1 cellular context compared by ENCODE assay signal in the genomic region with DNA sequence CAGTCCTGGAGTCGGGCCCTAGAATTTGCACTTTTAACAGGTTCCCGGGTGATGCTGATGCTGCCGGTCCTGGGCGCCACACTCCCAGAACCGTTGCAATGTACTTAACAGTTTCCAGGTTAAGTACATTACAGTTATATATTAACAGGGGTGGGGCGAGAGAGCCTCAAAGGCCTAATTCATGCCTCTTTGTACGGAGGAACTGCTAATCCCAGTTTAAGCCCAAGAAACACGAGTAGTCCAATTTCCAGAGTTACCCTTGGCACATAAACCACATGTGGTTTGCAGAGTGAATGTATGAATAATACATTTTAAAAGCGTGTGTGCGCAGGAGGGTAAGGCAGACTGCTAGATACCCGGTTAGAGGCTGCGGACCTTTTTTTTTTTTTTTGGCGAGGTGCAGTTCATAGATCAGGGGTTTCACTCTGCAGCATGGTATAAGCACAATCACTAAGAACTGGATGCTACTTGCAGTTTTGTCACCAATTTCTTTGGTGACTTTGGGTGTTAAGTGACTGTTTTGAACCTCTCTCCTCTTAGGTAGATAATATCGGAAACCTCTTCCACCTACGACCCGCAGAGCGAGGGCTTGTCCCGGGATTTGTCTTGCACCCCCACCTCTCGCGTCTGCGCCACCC.
TF ChIP-seq lines count a peak whose summit lies in the region.

No MANE protein-coding gene starts in this region.

TF ChIP-seq in HepG2, 621 proteins besides CTCF, POLR2A, EP300 and RAD21 (continued from another document and continues in another):
- TF ChIP-seq HOXA9 (CRISPR knock-in tag; IDR thresholded peaks at IDR 0.05; ENCODE audit: borderline replicate concordance), result no peak
- TF ChIP-seq ZNF343 (CRISPR knock-in tag; IDR thresholded peaks at IDR 0.05), result no peak
- 0 out of 2 replicates have a peak, but pooled peaks have one; percentile 15 for TF ChIP-seq MIXL1 (CRISPR knock-in tag; IDR thresholded peaks at IDR 0.05)
- TF ChIP-seq, protein P1, sequence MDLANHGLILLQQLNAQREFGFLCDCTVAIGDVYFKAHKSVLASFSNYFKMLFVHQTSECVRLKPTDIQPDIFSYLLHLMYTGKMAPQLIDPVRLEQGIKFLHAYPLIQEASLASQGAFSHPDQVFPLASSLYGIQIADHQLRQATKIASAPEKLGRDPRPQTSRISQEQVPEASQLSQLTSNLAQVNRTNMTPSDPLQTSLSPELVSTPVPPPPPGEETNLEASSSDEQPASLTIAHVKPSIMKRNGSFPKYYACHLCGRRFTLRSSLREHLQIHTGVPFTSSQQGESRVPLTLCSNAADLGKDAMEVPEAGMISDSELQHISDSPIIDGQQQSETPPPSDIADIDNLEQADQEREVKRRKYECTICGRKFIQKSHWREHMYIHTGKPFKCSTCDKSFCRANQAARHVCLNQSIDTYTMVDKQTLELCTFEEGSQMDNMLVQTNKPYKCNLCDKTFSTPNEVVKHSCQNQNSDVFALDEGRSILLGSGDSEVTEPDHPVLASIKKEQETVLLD (CRISPR knock-in tag; IDR thresholded peaks at IDR 0.05; ENCODE audit: low read depth), result no peak
- no peak for TF ChIP-seq PTBP1 (IDR thresholded peaks at IDR 0.05; ENCODE audit: low read depth, low read length, poor library complexity, severe bottlenecking)
- no peak for TF ChIP-seq ATF7 (IDR thresholded peaks at IDR 0.05)
- no peak for TF ChIP-seq ATF7 (CRISPR knock-in tag; IDR thresholded peaks at IDR 0.05)
- no peak; the same call in 1 of the 2 replicates for TF ChIP-seq ZNF589 (CRISPR knock-in tag; conservative IDR thresholded peaks at IDR 0.05)
- no peak for TF ChIP-seq KLF6 (CRISPR knock-in tag; IDR thresholded peaks at IDR 0.05)
- no peak for TF ChIP-seq ZFAT (CRISPR knock-in tag; conservative IDR thresholded peaks at IDR 0.05)
- no peak for TF ChIP-seq ZSCAN9 (CRISPR knock-in tag; IDR thresholded peaks at IDR 0.05; ENCODE audit: borderline replicate concordance)
- no peak for TF ChIP-seq ESRRA (CRISPR knock-in tag; IDR thresholded peaks at IDR 0.05; ENCODE audit: low read depth)
- TF ChIP-seq RBAK (CRISPR knock-in tag; IDR thresholded peaks at IDR 0.05), result no peak
- TF ChIP-seq ZNF260 (CRISPR knock-in tag; IDR thresholded peaks at IDR 0.05; ENCODE audit: borderline replicate concordance, low read depth), result no peak
- no peak for TF ChIP-seq PRPF4 (IDR thresholded peaks at IDR 0.05; ENCODE audit: low read depth, low read length, poor library complexity, severe bottlenecking)
- peak; percentile 38 for TF ChIP-seq RBM22 (optimal IDR thresholded peaks at IDR 0.05; ENCODE audit: low read length)
- no peak for TF ChIP-seq ZNF605 (CRISPR knock-in tag; IDR thresholded peaks at IDR 0.05)
- TF ChIP-seq NFE2 (CRISPR knock-in tag; IDR thresholded peaks at IDR 0.05), result no peak
- no peak for TF ChIP-seq PPARG (CRISPR knock-in tag; conservative IDR thresholded peaks at IDR 0.05)
- no peak for TF ChIP-seq FOXK2 (IDR thresholded peaks at IDR 0.05)
- no peak for TF ChIP-seq ZNF777 (CRISPR knock-in tag; IDR thresholded peaks at IDR 0.05)
- no peak for TF ChIP-seq MEIS2 (CRISPR knock-in tag; IDR thresholded peaks at IDR 0.05)
- no peak for TF ChIP-seq CBX2 (IDR thresholded peaks at IDR 0.05; ENCODE audit: low read depth, low read length)
- TF ChIP-seq CBX2 (CRISPR knock-in tag; IDR thresholded peaks at IDR 0.05; ENCODE audit: low read depth), result no peak
- peak; percentile 46; the same call in 1 of the 2 replicates for TF ChIP-seq POLR2G (IDR thresholded peaks at IDR 0.05; ENCODE audit: low read depth, low read length)
- TF ChIP-seq PHB2 (IDR thresholded peaks at IDR 0.05; ENCODE audit: partially characterized antibody), result no peak
- no peak for TF ChIP-seq ZNF251 (CRISPR knock-in tag; IDR thresholded peaks at IDR 0.05)
- TF ChIP-seq, protein P2, sequence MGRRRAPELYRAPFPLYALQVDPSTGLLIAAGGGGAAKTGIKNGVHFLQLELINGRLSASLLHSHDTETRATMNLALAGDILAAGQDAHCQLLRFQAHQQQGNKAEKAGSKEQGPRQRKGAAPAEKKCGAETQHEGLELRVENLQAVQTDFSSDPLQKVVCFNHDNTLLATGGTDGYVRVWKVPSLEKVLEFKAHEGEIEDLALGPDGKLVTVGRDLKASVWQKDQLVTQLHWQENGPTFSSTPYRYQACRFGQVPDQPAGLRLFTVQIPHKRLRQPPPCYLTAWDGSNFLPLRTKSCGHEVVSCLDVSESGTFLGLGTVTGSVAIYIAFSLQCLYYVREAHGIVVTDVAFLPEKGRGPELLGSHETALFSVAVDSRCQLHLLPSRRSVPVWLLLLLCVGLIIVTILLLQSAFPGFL (CRISPR knock-in tag; IDR thresholded peaks at IDR 0.05), result no peak
- TF ChIP-seq ZNF496 (CRISPR knock-in tag; IDR thresholded peaks at IDR 0.05; ENCODE audit: insufficient replicate concordance), result no peak
- 0 out of 2 replicates have a peak, but pooled peaks have one; percentile 10 for TF ChIP-seq ZFP90 (CRISPR knock-in tag; IDR thresholded peaks at IDR 0.05; ENCODE audit: borderline replicate concordance)
- TF ChIP-seq CREB1 (IDR thresholded peaks at IDR 0.05), result no peak
- 0 out of 2 replicates have a peak, but pooled peaks have one; percentile 16 for TF ChIP-seq CREB1 (CRISPR knock-in tag; IDR thresholded peaks at IDR 0.05)
- 0 out of 2 replicates have a peak, but pooled peaks have one; percentile 2 for TF ChIP-seq ZNF766 (CRISPR knock-in tag; IDR thresholded peaks at IDR 0.05; ENCODE audit: borderline replicate concordance)
- TF ChIP-seq EED (CRISPR knock-in tag; IDR thresholded peaks at IDR 0.05), result no peak
- TF ChIP-seq, protein P3, sequence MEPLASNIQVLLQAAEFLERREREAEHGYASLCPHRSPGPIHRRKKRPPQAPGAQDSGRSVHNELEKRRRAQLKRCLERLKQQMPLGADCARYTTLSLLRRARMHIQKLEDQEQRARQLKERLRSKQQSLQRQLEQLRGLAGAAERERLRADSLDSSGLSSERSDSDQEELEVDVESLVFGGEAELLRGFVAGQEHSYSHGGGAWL (CRISPR knock-in tag; IDR thresholded peaks at IDR 0.05), result no peak; the same call in 1 of the 2 replicates
- no peak for TF ChIP-seq ZNF253 (CRISPR knock-in tag; IDR thresholded peaks at IDR 0.05; ENCODE audit: borderline replicate concordance)
- no peak for TF ChIP-seq SIX1 (CRISPR knock-in tag; IDR thresholded peaks at IDR 0.05; ENCODE audit: borderline replicate concordance)
- 0 out of 2 replicates have a peak, but pooled peaks have one; percentile 5 for TF ChIP-seq THYN1 (CRISPR knock-in tag; IDR thresholded peaks at IDR 0.05; ENCODE audit: borderline replicate concordance, low read depth)
- no peak for TF ChIP-seq FOXO1 (CRISPR knock-in tag; IDR thresholded peaks at IDR 0.05)
- TF ChIP-seq CBX1 (IDR thresholded peaks at IDR 0.05; ENCODE audit: low read depth), result no peak
- no peak for TF ChIP-seq SATB2 (CRISPR knock-in tag; IDR thresholded peaks at IDR 0.05)
- no peak; the same call in 1 of the 2 replicates for TF ChIP-seq SOX5 (CRISPR knock-in tag; IDR thresholded peaks at IDR 0.05; ENCODE audit: borderline replicate concordance)
- TF ChIP-seq, protein P4, sequence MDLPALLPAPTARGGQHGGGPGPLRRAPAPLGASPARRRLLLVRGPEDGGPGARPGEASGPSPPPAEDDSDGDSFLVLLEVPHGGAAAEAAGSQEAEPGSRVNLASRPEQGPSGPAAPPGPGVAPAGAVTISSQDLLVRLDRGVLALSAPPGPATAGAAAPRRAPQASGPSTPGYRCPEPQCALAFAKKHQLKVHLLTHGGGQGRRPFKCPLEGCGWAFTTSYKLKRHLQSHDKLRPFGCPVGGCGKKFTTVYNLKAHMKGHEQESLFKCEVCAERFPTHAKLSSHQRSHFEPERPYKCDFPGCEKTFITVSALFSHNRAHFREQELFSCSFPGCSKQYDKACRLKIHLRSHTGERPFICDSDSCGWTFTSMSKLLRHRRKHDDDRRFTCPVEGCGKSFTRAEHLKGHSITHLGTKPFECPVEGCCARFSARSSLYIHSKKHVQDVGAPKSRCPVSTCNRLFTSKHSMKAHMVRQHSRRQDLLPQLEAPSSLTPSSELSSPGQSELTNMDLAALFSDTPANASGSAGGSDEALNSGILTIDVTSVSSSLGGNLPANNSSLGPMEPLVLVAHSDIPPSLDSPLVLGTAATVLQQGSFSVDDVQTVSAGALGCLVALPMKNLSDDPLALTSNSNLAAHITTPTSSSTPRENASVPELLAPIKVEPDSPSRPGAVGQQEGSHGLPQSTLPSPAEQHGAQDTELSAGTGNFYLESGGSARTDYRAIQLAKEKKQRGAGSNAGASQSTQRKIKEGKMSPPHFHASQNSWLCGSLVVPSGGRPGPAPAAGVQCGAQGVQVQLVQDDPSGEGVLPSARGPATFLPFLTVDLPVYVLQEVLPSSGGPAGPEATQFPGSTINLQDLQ (CRISPR knock-in tag; IDR thresholded peaks at IDR 0.05), result 0 out of 2 replicates have a peak, but pooled peaks have one; percentile 35
- TF ChIP-seq KDM5A (IDR thresholded peaks at IDR 0.05; ENCODE audit: borderline replicate concordance, low read length), result no peak; the same call in 1 of the 2 replicates
- TF ChIP-seq, protein P5, sequence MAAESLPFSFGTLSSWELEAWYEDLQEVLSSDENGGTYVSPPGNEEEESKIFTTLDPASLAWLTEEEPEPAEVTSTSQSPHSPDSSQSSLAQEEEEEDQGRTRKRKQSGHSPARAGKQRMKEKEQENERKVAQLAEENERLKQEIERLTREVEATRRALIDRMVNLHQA (CRISPR knock-in tag; IDR thresholded peaks at IDR 0.05), result no peak
- no peak for TF ChIP-seq ZNF10 (CRISPR knock-in tag; IDR thresholded peaks at IDR 0.05; ENCODE audit: borderline replicate concordance, low read depth)
- no peak for TF ChIP-seq HNRNPL (IDR thresholded peaks at IDR 0.05; ENCODE audit: low read depth, low read length)
- peak; percentile 12; the same call in 1 of the 2 replicates for TF ChIP-seq ZSCAN21 (CRISPR knock-in tag; IDR thresholded peaks at IDR 0.05; ENCODE audit: borderline replicate concordance)
- no peak for TF ChIP-seq MEF2D (CRISPR knock-in tag; IDR thresholded peaks at IDR 0.05)
- TF ChIP-seq NFYC (CRISPR knock-in tag; IDR thresholded peaks at IDR 0.05), result no peak
- TF ChIP-seq ASH2L (IDR thresholded peaks at IDR 0.05; ENCODE audit: insufficient read length, low read depth, low read length), result peak; percentile 10
- TF ChIP-seq NCOR1 (IDR thresholded peaks at IDR 0.05; ENCODE audit: borderline replicate concordance, low read length), result no peak
- peak; percentile 5; the same call in 1 of the 2 replicates for TF ChIP-seq ZFP36L1 (CRISPR knock-in tag; IDR thresholded peaks at IDR 0.05)
- no peak for TF ChIP-seq SRSF1 (optimal IDR thresholded peaks at IDR 0.05; ENCODE audit: low read depth, low read length)
- no peak for TF ChIP-seq ZNF3 (CRISPR knock-in tag; IDR thresholded peaks at IDR 0.05)
- TF ChIP-seq JUNB (CRISPR knock-in tag; IDR thresholded peaks at IDR 0.05; ENCODE audit: borderline replicate concordance), result no peak
- no peak for TF ChIP-seq ISX (CRISPR knock-in tag; conservative IDR thresholded peaks at IDR 0.05)
- no peak for TF ChIP-seq CEBPB (IDR thresholded peaks at IDR 0.05; ENCODE audit: borderline replicate concordance, low read depth, low read length)
- TF ChIP-seq, protein P6, sequence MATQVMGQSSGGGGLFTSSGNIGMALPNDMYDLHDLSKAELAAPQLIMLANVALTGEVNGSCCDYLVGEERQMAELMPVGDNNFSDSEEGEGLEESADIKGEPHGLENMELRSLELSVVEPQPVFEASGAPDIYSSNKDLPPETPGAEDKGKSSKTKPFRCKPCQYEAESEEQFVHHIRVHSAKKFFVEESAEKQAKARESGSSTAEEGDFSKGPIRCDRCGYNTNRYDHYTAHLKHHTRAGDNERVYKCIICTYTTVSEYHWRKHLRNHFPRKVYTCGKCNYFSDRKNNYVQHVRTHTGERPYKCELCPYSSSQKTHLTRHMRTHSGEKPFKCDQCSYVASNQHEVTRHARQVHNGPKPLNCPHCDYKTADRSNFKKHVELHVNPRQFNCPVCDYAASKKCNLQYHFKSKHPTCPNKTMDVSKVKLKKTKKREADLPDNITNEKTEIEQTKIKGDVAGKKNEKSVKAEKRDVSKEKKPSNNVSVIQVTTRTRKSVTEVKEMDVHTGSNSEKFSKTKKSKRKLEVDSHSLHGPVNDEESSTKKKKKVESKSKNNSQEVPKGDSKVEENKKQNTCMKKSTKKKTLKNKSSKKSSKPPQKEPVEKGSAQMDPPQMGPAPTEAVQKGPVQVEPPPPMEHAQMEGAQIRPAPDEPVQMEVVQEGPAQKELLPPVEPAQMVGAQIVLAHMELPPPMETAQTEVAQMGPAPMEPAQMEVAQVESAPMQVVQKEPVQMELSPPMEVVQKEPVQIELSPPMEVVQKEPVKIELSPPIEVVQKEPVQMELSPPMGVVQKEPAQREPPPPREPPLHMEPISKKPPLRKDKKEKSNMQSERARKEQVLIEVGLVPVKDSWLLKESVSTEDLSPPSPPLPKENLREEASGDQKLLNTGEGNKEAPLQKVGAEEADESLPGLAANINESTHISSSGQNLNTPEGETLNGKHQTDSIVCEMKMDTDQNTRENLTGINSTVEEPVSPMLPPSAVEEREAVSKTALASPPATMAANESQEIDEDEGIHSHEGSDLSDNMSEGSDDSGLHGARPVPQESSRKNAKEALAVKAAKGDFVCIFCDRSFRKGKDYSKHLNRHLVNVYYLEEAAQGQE (IDR thresholded peaks at IDR 0.05; ENCODE audit: borderline replicate concordance in 1 of 2, low read depth in 1 of 2, low read length in 2 of 2), result 0 out of 4 replicates have a peak, but pooled peaks of 1 of the 2 experiments have one; percentile 4
- TF ChIP-seq NFRKB (IDR thresholded peaks at IDR 0.05), result no peak
- 0 out of 2 replicates have a peak, but pooled peaks have one; percentile 30 for TF ChIP-seq ZNF556 (CRISPR knock-in tag; IDR thresholded peaks at IDR 0.05; ENCODE audit: borderline replicate concordance)
- peak; percentile 21; the same call in 1 of the 2 replicates for TF ChIP-seq HDAC2 (CRISPR knock-in tag; IDR thresholded peaks at IDR 0.05)
- TF ChIP-seq KDM5B (CRISPR knock-in tag; IDR thresholded peaks at IDR 0.05; ENCODE audit: borderline replicate concordance), result no peak
- TF ChIP-seq MAF1 (CRISPR knock-in tag; IDR thresholded peaks at IDR 0.05; ENCODE audit: borderline replicate concordance), result no peak
- TF ChIP-seq KLF15 (CRISPR knock-in tag; IDR thresholded peaks at IDR 0.05; ENCODE audit: borderline replicate concordance), result no peak
- TF ChIP-seq, protein P7, sequence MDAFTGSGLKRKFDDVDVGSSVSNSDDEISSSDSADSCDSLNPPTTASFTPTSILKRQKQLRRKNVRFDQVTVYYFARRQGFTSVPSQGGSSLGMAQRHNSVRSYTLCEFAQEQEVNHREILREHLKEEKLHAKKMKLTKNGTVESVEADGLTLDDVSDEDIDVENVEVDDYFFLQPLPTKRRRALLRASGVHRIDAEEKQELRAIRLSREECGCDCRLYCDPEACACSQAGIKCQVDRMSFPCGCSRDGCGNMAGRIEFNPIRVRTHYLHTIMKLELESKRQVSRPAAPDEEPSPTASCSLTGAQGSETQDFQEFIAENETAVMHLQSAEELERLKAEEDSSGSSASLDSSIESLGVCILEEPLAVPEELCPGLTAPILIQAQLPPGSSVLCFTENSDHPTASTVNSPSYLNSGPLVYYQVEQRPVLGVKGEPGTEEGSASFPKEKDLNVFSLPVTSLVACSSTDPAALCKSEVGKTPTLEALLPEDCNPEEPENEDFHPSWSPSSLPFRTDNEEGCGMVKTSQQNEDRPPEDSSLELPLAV (CRISPR knock-in tag; conservative IDR thresholded peaks at IDR 0.05; ENCODE audit: low read depth), result no peak
- no peak for TF ChIP-seq ZMYM2 (CRISPR knock-in tag; IDR thresholded peaks at IDR 0.05)
- no peak for TF ChIP-seq GABPA (IDR thresholded peaks at IDR 0.05; ENCODE audit: low read depth, low read length)
- TF ChIP-seq GABPA (CRISPR knock-in tag; IDR thresholded peaks at IDR 0.05; ENCODE audit: low read depth), result no peak; the same call in 1 of the 2 replicates
